Comparison of ENCODE assay signal across 8 cellular contexts in genomic region chr2:235493402-235493774, GRCh38. TPM values are rescaled to one million over a fixed set of nuclear protein-coding genes. Genes with fewer than 3 reads are reported as not detected.
DNase-seq lines count a peak whose midpoint lies in the region; ATAC-seq and TF ChIP-seq lines count a peak whose summit lies in the region.

No MANE protein-coding gene starts in this region.

- dilution Hi-C loops in IMR-90 (cut with HindIII; ENCODE audit: low sequenced_read_pairs, unreplicated experiment), result no loop called here

- no TSS peak for BruUV-seq in IMR-90 (replicated peaks; lab: Mats Ljungman, UMichigan)

- H4K5ac ChIP-seq in IMR-90 (ENCODE audit: low read depth, low read length), result peak overlapping the region; percentile 95

- H4K91ac ChIP-seq in IMR-90 (ENCODE audit: insufficient read depth, low read depth, low read length), result peak overlapping the region; percentile 35; the same call in 1 of the 2 replicates

- peak overlapping the region; percentile 67 for H3K9ac ChIP-seq in IMR-90 (ENCODE audit: low read depth, low read length)
- peak overlapping the region; percentile 52 to 57 for H3K9ac ChIP-seq in duodenal mucosa (ENCODE audit: low read depth in 1 of 2, low read length in 2 of 2)
- H3K9ac ChIP-seq in mucosa of stomach (ENCODE audit: low read length), result peak overlapping the region; percentile 82

- H2BK5ac ChIP-seq in IMR-90 (ENCODE audit: low read depth, low read length, poor library complexity, severe bottlenecking), result no peak overlapping the region

- TF ChIP-seq CTCF in BJ (IDR thresholded peaks at IDR 0.05; ENCODE audit: insufficient read depth, low read depth, low read length) (no peak), IMR-90 (conservative IDR thresholded peaks at IDR 0.05; ENCODE audit: low read depth, low read length) (no peak)

- intact Hi-C loops in IMR-90 (cut with micrococcal nuclease), result loop anchor here (5.0 kb wide), 1 partner anchor 941 kb away; no protein-coding TSS in a partner anchor

- H3K27ac ChIP-seq in IMR-90 (ENCODE audit: insufficient read depth, low read length) (peak overlapping the region; percentile 43), duodenal mucosa (ENCODE audit: low read depth, low read length) (no peak overlapping the region)

- H3K27me3 ChIP-seq in BJ (ENCODE audit: control insufficient read depth, insufficient read depth, low read length), result no peaks in the 10 kb centered on the region
- 0 out of 2 replicates have a peak, but pooled peaks cover 2% of the 10 kb centered on the region for H3K27me3 ChIP-seq in IMR-90 (ENCODE audit: control insufficient read depth, insufficient read depth, low read length)
- H3K27me3 ChIP-seq in duodenal mucosa (ENCODE audit: control insufficient read depth in 1 of 2, insufficient read depth in 2 of 2, low read length in 2 of 2), result no peaks in the 10 kb centered on the region
- no peaks in the 10 kb centered on the region for H3K27me3 ChIP-seq in mucosa of stomach (ENCODE audit: control insufficient read depth, insufficient read depth, low read length)

- H3K14ac ChIP-seq in IMR-90 (replicated peaks; ENCODE audit: low read depth, low read length), result peak overlapping the region; percentile 50

- peak overlapping the region; percentile 98 for H3K4me2 ChIP-seq in IMR-90 (ENCODE audit: low read depth, low read length)

- peak overlapping the region; percentile 53; the same call in 1 of the 2 replicates for H3K18ac ChIP-seq in IMR-90 (ENCODE audit: low read depth, low read length)

- H2BK20ac ChIP-seq in IMR-90 (ENCODE audit: low read depth, low read length), result no peak overlapping the region

- H2AFZ ChIP-seq in IMR-90 (replicated peaks; ENCODE audit: low read length, poor library complexity), result peak overlapping the region; percentile 94

- CTCF ChIA-PET in BJ (lab: Yijun Ruan, JAX), result no interaction called here
- CTCF ChIA-PET in IMR-90 (lab: Yijun Ruan, JAX), result interaction anchor here (1.2 kb wide), 1 partner anchor 10 kb away, joined by 6 read pairs; no protein-coding TSS in a partner anchor

- peaks cover 5% of the 10 kb centered on the region for H3K9me1 ChIP-seq in IMR-90 (ENCODE audit: insufficient read depth, low read length)

- no peaks in the 10 kb centered on the region for H3K36me3 ChIP-seq in BJ (ENCODE audit: control insufficient read depth, insufficient read depth, low read length)
- no peaks in the 10 kb centered on the region for H3K36me3 ChIP-seq in IMR-90 (ENCODE audit: control insufficient read depth, insufficient read depth, low read length)
- H3K36me3 ChIP-seq in duodenal mucosa (ENCODE audit: control insufficient read depth in 1 of 2, insufficient read depth in 2 of 2, low read length in 2 of 2), result no peaks in the 10 kb centered on the region
- H3K36me3 ChIP-seq in mucosa of stomach (ENCODE audit: control insufficient read depth, insufficient read depth, low read length), result no peaks in the 10 kb centered on the region

- H3K4me1 ChIP-seq in IMR-90 (ENCODE audit: control insufficient read depth, insufficient read depth, low read length) (peaks cover 11% of the 10 kb centered on the region), duodenal mucosa (ENCODE audit: control insufficient read depth in 1 of 2, insufficient read depth in 2 of 2, low read length in 2 of 2) (peaks cover 6 to 22% of the 10 kb centered on the region in 2 donors), mucosa of stomach (ENCODE audit: control insufficient read depth, insufficient read depth, low read length) (peaks cover 18% of the 10 kb centered on the region)

- peak overlapping the region; percentile 81 for H3K4ac ChIP-seq in IMR-90 (ENCODE audit: low read depth, low read length)

- H4K8ac ChIP-seq in IMR-90 (ENCODE audit: low read depth in 2 of 2, low read length in 2 of 2), result peak overlapping the region; percentile 68 to 93

- no peak for TF ChIP-seq RAD21 in IMR-90 (IDR thresholded peaks at IDR 0.05; ENCODE audit: low read length)

- 30% methylated on average over 3 of the region's 33 CpGs; no CpG with 5 or more reads in 1 of the 2 experiments for WGBS in IMR-90 (ENCODE audit: extremely low coverage in 2 of 2, insufficient read length in 1 of 2), 2 experiments

- no peak overlapping the region for H3K56ac ChIP-seq in IMR-90 (ENCODE audit: extremely low read depth, insufficient read depth, low read length)

- H2BK120ac ChIP-seq in IMR-90 (ENCODE audit: low read depth, low read length), result peak overlapping the region; percentile 50; the same call in 1 of the 2 replicates

- in situ Hi-C loops in IMR-90 (cut with MboI; ENCODE audit: low sequenced_read_pairs), result no loop called here

- no peak for TF ChIP-seq POLR2A in IMR-90 (IDR thresholded peaks at IDR 0.05; ENCODE audit: low read depth, low read length)

- POLR2A ChIA-PET in BJ (lab: Charles Lee) (no interaction called here), IMR-90 (lab: Charles Lee; ENCODE audit: unreplicated experiment) (no interaction called here)

- ATAC-seq in IMR-90 (ENCODE audit: low read depth), result peak; percentile 39
- ATAC-seq in HG03469 (IDR thresholded peaks at IDR 0.05; ENCODE audit: unreplicated experiment), result no peak
- ATAC-seq in HG03280 (IDR thresholded peaks at IDR 0.05; ENCODE audit: unreplicated experiment), result no peak

- H4K20me1 ChIP-seq in IMR-90 (ENCODE audit: insufficient read depth, low read length), result peaks cover 27% of the 10 kb centered on the region

- DNase-seq in BJ (ENCODE audit: low read depth) (no peak), IMR-90 (peak; percentile 35), NCI-H1092 (lab: John Stamatoyannopoulos, UW) (no peak), glomerular visceral epithelial cell (ENCODE audit: extremely low spot score) (no peak)

- H3K79me1 ChIP-seq in IMR-90 (ENCODE audit: low read depth in 1 of 2, low read length in 2 of 2), result peaks cover 15 to 32% of the 10 kb centered on the region in 2 experiments

- H3K9me3 ChIP-seq in IMR-90 (ENCODE audit: control insufficient read depth, insufficient read depth, low read length) (no peaks in the 10 kb centered on the region), duodenal mucosa (ENCODE audit: control insufficient read depth in 1 of 2, low read length in 2 of 2) (no peaks in the 10 kb centered on the region), mucosa of stomach (ENCODE audit: control insufficient read depth, low read length) (no peaks in the 10 kb centered on the region)

- peak overlapping the region; percentile 47 for H3K4me3 ChIP-seq in BJ (ENCODE audit: low read depth, low read length)
- H3K4me3 ChIP-seq in IMR-90 (ENCODE audit: insufficient read depth, low read depth, low read length), result peak overlapping the region; percentile 99
- H3K4me3 ChIP-seq in duodenal mucosa (ENCODE audit: low read depth in 1 of 2, low read length in 2 of 2), result peak overlapping the region; percentile 66 to 76
- peak overlapping the region; percentile 60 for H3K4me3 ChIP-seq in mucosa of stomach (ENCODE audit: low read length)

- peak overlapping the region; percentile 70 for H3K23ac ChIP-seq in IMR-90 (ENCODE audit: low read depth, low read length)

- H2BK15ac ChIP-seq in IMR-90 (ENCODE audit: low read depth, low read length), result no peak overlapping the region

- H2AK5ac ChIP-seq in IMR-90 (ENCODE audit: low read depth, low read length), result no peak overlapping the region

- peak overlapping the region; percentile 48 for H2AK9ac ChIP-seq in IMR-90 (replicated peaks; ENCODE audit: low read depth, low read length, poor library complexity)

TF ChIP-seq in IMR-90, 13 proteins besides CTCF, POLR2A, EP300 and RAD21:
- TF ChIP-seq CHD1 (IDR thresholded peaks at IDR 0.05; ENCODE audit: low read depth, low read length) (no peak), BHLHE40 (IDR thresholded peaks at IDR 0.05; ENCODE audit: low read depth, low read length) (no peak), MXI1 (IDR thresholded peaks at IDR 0.05; ENCODE audit: borderline replicate concordance, low read depth, low read length) (no peak), ELK1 (IDR thresholded peaks at IDR 0.05; ENCODE audit: borderline replicate concordance, low read depth, low read length) (no peak)

RNA-seq across cellular contexts. Expression of gene AGAP1, which starts 0.5 kb away (rescaled TPM):
- polyA plus RNA-seq in BJ (2011; rRNA removed), result 11.0 and 14.9 TPM in 2 replicates
- polyA minus RNA-seq in BJ (2011; rRNA and poly(A)+ RNA removed), result 22.9 and 25.5 TPM in 2 replicates
- 11.7 and 15.1 TPM in 2 replicates for total RNA-seq in IMR-90 (2012; rRNA removed)
- 16.4 and 17.7 TPM in 2 replicates for polyA plus RNA-seq in IMR-90 (2012; rRNA removed)
- 11.8 and 14.4 TPM in 2 replicates for polyA plus RNA-seq in IMR-90 (2012; cell fraction: cytosol; rRNA removed)
- 12.4 and 13.4 TPM in 2 replicates for polyA plus RNA-seq in IMR-90 (2012; cell fraction: nucleus; rRNA removed; ENCODE audit: low replicate concordance)

Comparison
In these comparisons a context has a peak if more than half of its experiments do, and no peak if none do; other contexts are left out.
1. H3K4me3 ChIP-seq: peak in every context shown above with its lines; median percentile 99 in IMR-90; 71 in duodenal mucosa; 60 in mucosa of stomach; 47 in BJ.